In the genomic region with DNA sequence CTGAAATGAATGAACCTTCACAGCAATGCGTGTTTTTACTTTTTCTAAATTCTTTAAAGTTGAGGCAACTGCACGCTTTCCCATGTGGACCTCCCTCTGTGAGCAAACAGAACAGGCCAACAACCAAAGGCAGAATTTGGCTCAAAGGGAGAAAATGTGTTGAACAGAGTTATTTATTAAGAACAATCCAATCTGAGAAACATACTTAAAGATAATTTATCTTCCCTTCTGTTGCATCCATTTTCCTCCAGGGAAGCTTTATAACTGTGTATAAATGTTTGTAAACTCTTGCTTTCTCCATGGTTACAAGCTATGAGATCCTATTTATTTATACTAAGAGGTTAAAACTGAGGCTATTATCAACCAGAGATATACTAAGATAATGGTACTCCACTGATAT, we compare ENCODE assay signal across 1 cellular context.
TF ChIP-seq lines count a peak whose summit lies in the region.

No MANE protein-coding gene starts in this region.

TF ChIP-seq in IMR-90, 13 proteins besides CTCF, POLR2A, EP300 and RAD21 (continued from another document):
- TF ChIP-seq FOS (IDR thresholded peaks at IDR 0.05; ENCODE audit: low read depth, low read length) = no peak
- TF ChIP-seq RCOR1 (IDR thresholded peaks at IDR 0.05; ENCODE audit: insufficient replicate concordance, low read length) = no peak
- TF ChIP-seq RFX5 (IDR thresholded peaks at IDR 0.05; ENCODE audit: low read depth, low read length) = no peak
- TF ChIP-seq, protein P1, sequence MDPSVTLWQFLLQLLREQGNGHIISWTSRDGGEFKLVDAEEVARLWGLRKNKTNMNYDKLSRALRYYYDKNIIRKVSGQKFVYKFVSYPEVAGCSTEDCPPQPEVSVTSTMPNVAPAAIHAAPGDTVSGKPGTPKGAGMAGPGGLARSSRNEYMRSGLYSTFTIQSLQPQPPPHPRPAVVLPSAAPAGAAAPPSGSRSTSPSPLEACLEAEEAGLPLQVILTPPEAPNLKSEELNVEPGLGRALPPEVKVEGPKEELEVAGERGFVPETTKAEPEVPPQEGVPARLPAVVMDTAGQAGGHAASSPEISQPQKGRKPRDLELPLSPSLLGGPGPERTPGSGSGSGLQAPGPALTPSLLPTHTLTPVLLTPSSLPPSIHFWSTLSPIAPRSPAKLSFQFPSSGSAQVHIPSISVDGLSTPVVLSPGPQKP (IDR thresholded peaks at IDR 0.05; ENCODE audit: borderline replicate concordance, low read depth, low read length) = no peak
